23 cellular contexts compared by ENCODE assay signal in the genomic region with DNA sequence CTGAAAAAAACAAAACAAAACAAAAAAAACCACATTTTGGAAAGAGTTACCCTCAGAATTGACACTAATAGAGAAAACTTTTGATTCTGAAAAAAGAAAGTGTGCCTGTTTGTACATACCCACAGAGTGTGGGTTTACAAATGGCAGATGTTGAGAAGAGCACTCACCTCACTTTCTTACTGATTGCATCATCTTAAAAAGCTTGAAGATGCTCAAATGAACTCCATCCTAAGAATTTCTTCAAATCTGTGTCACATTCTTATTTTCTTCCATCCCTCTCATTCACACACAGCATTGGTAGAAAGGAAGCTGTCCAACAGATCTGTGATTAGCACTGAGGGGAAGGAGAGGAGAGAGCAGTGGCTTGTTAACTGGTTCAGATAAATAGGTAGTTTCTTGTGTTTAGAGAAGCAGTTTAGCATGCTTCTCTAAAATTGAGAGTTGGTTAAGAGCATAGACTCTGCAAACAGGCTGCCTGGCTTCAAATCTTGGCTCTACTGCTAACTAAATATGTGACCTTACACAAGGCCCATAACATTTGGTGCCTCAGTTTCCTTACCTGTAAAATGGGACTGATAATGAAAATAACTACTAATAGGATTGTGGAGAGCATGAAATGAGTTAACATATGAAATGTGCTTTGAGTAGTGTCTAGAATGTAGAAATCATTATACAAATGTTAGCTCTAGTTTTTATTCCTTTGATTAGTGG. TPM values are rescaled to one million over a fixed set of nuclear protein-coding genes. Genes with fewer than 3 reads are reported as not detected.
DNase-seq lines count a peak whose midpoint lies in the region; ATAC-seq, FAIRE-seq and TF ChIP-seq lines count a peak whose summit lies in the region.
"Had no signal": no experiment of that assay in that cellular context is flagged by ENCODE, and none has a peak within 500 bp of the region (broad histone marks: within the 10 kb centered on the region; RNA-seq: fewer than 3 reads in every experiment).

No MANE protein-coding gene starts in this region.

- intact Hi-C loops in activated B cell treated with CpG ODN at 0.5 μM for 24 hours (cut with micrococcal nuclease): loop anchor here (10.0 kb wide), 1 partner anchor 227 kb away; the partner anchor contains the start of gene AMFR

- no peaks in the 10 kb centered on the region for H3K36me3 Mint-ChIP-seq in activated B cell treated with CpG ODN at 0.5 μM for 24 hours (ENCODE audit: low read depth)
- H3K36me3 Mint-ChIP-seq: mesothelial cell of epicardium had no signal

- POLR2A ChIA-PET in activated B cell treated with CpG ODN at 0.5 μM for 24 hours (lab: Charles Lee): interaction anchor here (0.6 to 0.8 kb wide), 2 partner anchors 10 to 163 kb away, joined by 3 read pairs; no protein-coding TSS in a partner anchor

- TF ChIP-seq CTCF in activated B cell treated with CpG ODN at 0.5 μM for 24 hours (IDR thresholded peaks at IDR 0.05): no peak

- CTCF ChIA-PET in activated B cell treated with CpG ODN at 0.5 μM for 24 hours (lab: Charles Lee): interaction anchor here (1.1 kb wide), 1 partner anchor 120 kb away, joined by 6 read pairs; no protein-coding TSS in a partner anchor

- peak overlapping the region; percentile 4 for H3K4me3 Mint-ChIP-seq in activated B cell treated with CpG ODN at 0.5 μM for 24 hours
- H3K4me3 Mint-ChIP-seq: mesothelial cell of epicardium had no signal

- FAIRE-seq in endometrium (lab: Jason Lieb, UNC): peak; percentile 33
- FAIRE-seq: A204.1 had no signal

- DNase-seq in NCI-H2171 treated with DMSO at 0.1 percent for 48 hours (lab: John Stamatoyannopoulos, UW) (peak; percentile 72), NCI-H2171 (lab: John Stamatoyannopoulos, UW) (no peak), activated B cell treated with CpG ODN at 0.5 μM for 24 hours (no peak), NCI-H1694 treated with DMSO at 0.1 percent for 48 hours (lab: John Stamatoyannopoulos, UW) (no peak)
- DNase-seq: activated effector memory CD4-positive, alpha-beta T cell treated with anti-CD3 and anti-CD28 coated beads, Interleukin-2, amount 50 U/mL, for 16 hours; body of pancreas; DMS153; foreskin keratinocyte; H7; left cardiac atrium; NCI-H1417 treated with DMSO at 0.1 percent for 48 hours; NCI-H446 treated with DMSO at 0.1 percent for 48 hours; PC-3; stimulated activated CD4-positive, alpha-beta T cell treated with anti-CD3 and anti-CD28 coated beads, Interleukin-12 subunit alpha, Interleukin-12 subunit beta, amount 100 ng/mL, for 4 hours; stimulated activated naive CD4-positive, alpha-beta T cell treated with Interleukin-2 at 50 U/mL for 16 hours; T-helper 9 cell; upper lobe of left lung had no signal

- no peaks in the 10 kb centered on the region for H3K9me3 Mint-ChIP-seq in activated B cell treated with CpG ODN at 0.5 μM for 24 hours
- H3K9me3 Mint-ChIP-seq: mesothelial cell of epicardium had no signal

- peaks cover 12% of the 10 kb centered on the region for H3K27me3 Mint-ChIP-seq in activated B cell treated with CpG ODN at 0.5 μM for 24 hours

- peak; percentile 38 for ATAC-seq in GM21529 (IDR thresholded peaks at IDR 0.05; ENCODE audit: unreplicated experiment)
- ATAC-seq in activated B cell treated with CpG ODN at 0.5 μM for 24 hours (ENCODE audit: low read depth): no peak
- ATAC-seq in HG02763 (IDR thresholded peaks at IDR 0.05; ENCODE audit: unreplicated experiment): no peak
- ATAC-seq in GM18909 (IDR thresholded peaks at IDR 0.05; ENCODE audit: poor library complexity, unreplicated experiment): no peak
- ATAC-seq: body of pancreas, foreskin keratinocyte, left cardiac atrium, PC-3 had no signal

- H3K27ac Mint-ChIP-seq in activated B cell treated with CpG ODN at 0.5 μM for 24 hours: no peak overlapping the region
- H3K27ac Mint-ChIP-seq: mesothelial cell of epicardium had no signal

- H3K4me1 Mint-ChIP-seq in activated B cell treated with CpG ODN at 0.5 μM for 24 hours: peaks cover 47% of the 10 kb centered on the region

RNA-seq across cellular contexts. Expression of gene GNAO1, which starts 6.9 kb away (rescaled TPM):
- 0.53 and 0.78 TPM in 2 replicates for total RNA-seq in activated B cell treated with CpG ODN at 0.5 μM for 24 hours
- total RNA-seq: PC-3 had no signal
